ENCODE assay signal across 23 cellular contexts in genomic region chr13:24112791-24113190, GRCh38.
"Had no signal": no experiment of that assay in that cellular context is flagged by ENCODE, and none has a peak within 500 bp of the region (broad histone marks: within the 10 kb centered on the region; RNA-seq: fewer than 3 reads in every experiment).

No MANE protein-coding gene starts in this region.

- ATAC-seq: activated CD8-positive, alpha-beta T cell treated with anti-CD3 and anti-CD28 coated beads for 36 hours; gastrocnemius medialis; left cardiac atrium; naive thymus-derived CD4-positive, alpha-beta T cell; stimulated activated memory B cell treated with anti-CD40 and anti-IgM and Interleukin-4, amounts not matched to agents 10 μg/mL and 1 μg/mL and 100 μg/mL, for 72 hours had no signal

- DNase-seq: activated CD4-positive, alpha-beta T cell treated with anti-CD3 and anti-CD28 coated beads, Interleukin-2, amount 10 ng/mL, durations not matched to agents 7 days and 5 days; activated CD4-positive, CD25-positive, alpha-beta regulatory T cell treated with anti-CD3 and anti-CD28 coated beads, Interleukin-2, amount 50 U/mL, for 72 hours; activated CD8-positive, alpha-beta T cell treated with anti-CD3 and anti-CD28 coated beads for 36 hours; activated gamma-delta T cell treated with Interleukin-2 at 50 U/mL for 16 hours; aorta; dermis blood vessel endothelial cell; effector CD8-positive, alpha-beta T cell; gastrocnemius medialis; islet precursor cell; left cardiac atrium; mesendoderm; naive thymus-derived CD4-positive, alpha-beta T cell; stimulated activated CD4-positive, alpha-beta T cell treated with anti-CD3 and anti-CD28 coated beads, Interleukin-2, amount 100 ng/mL, for 24 hours; testis; trophoblast cell; uterus had no signal

- H3K4me3 Mint-ChIP-seq: activated CD4-positive, alpha-beta T cell treated with anti-CD3 and anti-CD28 coated beads, Interleukin-2, amount 10 ng/mL, durations not matched to agents 7 days and 5 days; activated CD8-positive, alpha-beta T cell treated with anti-CD3 and anti-CD28 coated beads for 36 hours; activated naive CD4-positive, alpha-beta T cell treated with anti-CD3 and anti-CD28 coated beads, Interleukin-2, amount 50 U/mL, for 24 hours; activated T-helper 1 cell treated with anti-CD3 and anti-CD28 coated beads, Interleukin-12 subunit alpha, Interleukin-12 subunit beta, Interleukin-2, Interleukin-4 antibody, amounts not matched to agents 30 ng/mL and 10 ng/mL and 1 ng/mL, durations not matched to agents 14 hours and 24 hours and 36 hours; naive thymus-derived CD4-positive, alpha-beta T cell; stimulated activated memory B cell treated with anti-CD40 and anti-IgM and Interleukin-4, amounts not matched to agents 10 μg/mL and 1 μg/mL and 100 μg/mL, for 72 hours; T-helper 2 cell treated with Interferon-gamma antibody and Interleukin-4, amounts not matched to agents 5 μg/mL and 100 μg/mL, for 36 hours had no signal

- H3K27ac Mint-ChIP-seq: activated CD4-positive, alpha-beta T cell treated with anti-CD3 and anti-CD28 coated beads, Interleukin-2, amount 10 ng/mL, durations not matched to agents 7 days and 5 days; activated CD8-positive, alpha-beta T cell treated with anti-CD3 and anti-CD28 coated beads for 36 hours; activated T-helper 1 cell treated with anti-CD3 and anti-CD28 coated beads, Interleukin-12 subunit alpha, Interleukin-12 subunit beta, Interleukin-2, Interleukin-4 antibody, amounts not matched to agents 30 ng/mL and 10 ng/mL and 1 ng/mL, durations not matched to agents 14 hours and 24 hours and 36 hours; stimulated activated memory B cell treated with anti-CD40 and anti-IgM and Interleukin-4, amounts not matched to agents 10 μg/mL and 1 μg/mL and 100 μg/mL, for 72 hours; T-helper 2 cell treated with Interferon-gamma antibody and Interleukin-4, amounts not matched to agents 5 μg/mL and 100 μg/mL, for 36 hours had no signal

- H3K27me3 Mint-ChIP-seq: activated CD8-positive, alpha-beta T cell treated with anti-CD3 and anti-CD28 coated beads for 36 hours had no signal

- FAIRE-seq: bronchial epithelial cell had no signal

- H3K9me3 Mint-ChIP-seq: activated CD4-positive, alpha-beta T cell treated with anti-CD3 and anti-CD28 coated beads, Interleukin-2, amount 10 ng/mL, durations not matched to agents 7 days and 5 days; activated CD8-positive, alpha-beta T cell treated with anti-CD3 and anti-CD28 coated beads for 36 hours; activated naive CD4-positive, alpha-beta T cell treated with anti-CD3 and anti-CD28 coated beads, Interleukin-2, amount 50 U/mL, for 24 hours; activated T-helper 1 cell treated with anti-CD3 and anti-CD28 coated beads, Interleukin-12 subunit alpha, Interleukin-12 subunit beta, Interleukin-2, Interleukin-4 antibody, amounts not matched to agents 30 ng/mL and 10 ng/mL and 1 ng/mL, durations not matched to agents 14 hours and 24 hours and 36 hours; stimulated activated memory B cell treated with anti-CD40 and anti-IgM and Interleukin-4, amounts not matched to agents 10 μg/mL and 1 μg/mL and 100 μg/mL, for 72 hours; T-helper 2 cell treated with Interferon-gamma antibody and Interleukin-4, amounts not matched to agents 5 μg/mL and 100 μg/mL, for 36 hours had no signal

- H3K36me3 Mint-ChIP-seq: activated naive CD4-positive, alpha-beta T cell treated with anti-CD3 and anti-CD28 coated beads, Interleukin-2, amount 50 U/mL, for 24 hours; naive thymus-derived CD4-positive, alpha-beta T cell; stimulated activated memory B cell treated with anti-CD40 and anti-IgM and Interleukin-4, amounts not matched to agents 10 μg/mL and 1 μg/mL and 100 μg/mL, for 72 hours had no signal

- H3K4me3 ChIP-seq: gastrocnemius medialis, right atrium auricular region, SK-N-MC, testis, uterus had no signal

- H3K4me1 Mint-ChIP-seq: activated CD4-positive, alpha-beta T cell treated with anti-CD3 and anti-CD28 coated beads, Interleukin-2, amount 10 ng/mL, durations not matched to agents 7 days and 5 days; activated naive CD4-positive, alpha-beta T cell treated with anti-CD3 and anti-CD28 coated beads, Interleukin-2, amount 50 U/mL, for 24 hours; naive thymus-derived CD4-positive, alpha-beta T cell; stimulated activated memory B cell treated with anti-CD40 and anti-IgM and Interleukin-4, amounts not matched to agents 10 μg/mL and 1 μg/mL and 100 μg/mL, for 72 hours had no signal
